16 cellular contexts compared by ENCODE assay signal in the genomic region with DNA sequence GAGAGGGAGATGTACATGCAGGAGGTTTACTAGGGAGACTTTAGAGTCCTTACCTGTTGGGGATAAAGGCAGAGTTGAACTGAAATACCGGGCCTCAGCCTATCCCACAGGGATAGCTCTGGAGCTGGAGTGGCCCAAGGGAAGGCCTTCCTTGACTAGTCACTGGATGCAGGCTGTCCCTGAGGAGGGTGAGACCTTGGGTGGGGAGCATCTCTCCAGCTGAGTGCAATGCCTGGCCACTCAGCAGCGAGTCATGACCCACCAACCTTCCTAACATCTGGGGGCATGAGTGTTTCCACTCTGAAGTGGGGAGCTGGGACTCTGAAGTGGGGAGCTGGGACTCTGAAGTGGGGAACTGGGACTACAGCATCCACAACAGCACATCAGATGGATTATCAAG. TPM values are rescaled to one million over a fixed set of nuclear protein-coding genes. Genes with fewer than 3 reads are reported as not detected.
A peak's percentile ranks its signal among the peaks of the same experiment; 100 is the strongest.
DNase-seq lines count a peak whose midpoint lies in the region; ATAC-seq and TF ChIP-seq lines count a peak whose summit lies in the region.
"Had no signal": no experiment of that assay in that cellular context is flagged by ENCODE, and none has a peak within 500 bp of the region (broad histone marks: within the 10 kb centered on the region; RNA-seq: fewer than 3 reads in every experiment).

No MANE protein-coding gene starts in this region.

- 86 to 100% methylated on average over 1 of the region's 2 CpGs for WGBS in gastroesophageal sphincter (ENCODE audit: low coverage in 1 of 2), 2 donors
- WGBS in stomach, 5 donors = 87 to 91% (median 88%) methylated on average over 2 of the region's 2 CpGs
- WGBS in tibial nerve, 2 donors = 75 to 93% methylated on average over 2 of the region's 2 CpGs

- no peaks in the 10 kb centered on the region for H3K9me3 ChIP-seq in left ventricle myocardium inferior (replicated peaks)
- no peaks in the 10 kb centered on the region for H3K9me3 ChIP-seq in gastroesophageal sphincter
- no peaks in the 10 kb centered on the region for H3K9me3 ChIP-seq in stomach
- H3K9me3 ChIP-seq in tibial nerve = no peaks in the 10 kb centered on the region

- H3K27me3 ChIP-seq in left ventricle myocardium inferior (ENCODE audit: low read depth) (no peaks in the 10 kb centered on the region), gastroesophageal sphincter (no peaks in the 10 kb centered on the region), stomach (no peaks in the 10 kb centered on the region), tibial nerve (no peaks in the 10 kb centered on the region)

- TF ChIP-seq EP300 in gastroesophageal sphincter (IDR thresholded peaks at IDR 0.05) = no peak
- TF ChIP-seq EP300 in stomach (IDR thresholded peaks at IDR 0.05) = no peak
- no peak for TF ChIP-seq EP300 in tibial nerve (IDR thresholded peaks at IDR 0.05)

- ATAC-seq in Right ventricle myocardium superior (ENCODE audit: poor library complexity) (no peak), gastroesophageal sphincter (no peak)
- ATAC-seq: HCT116 had no signal

- intact Hi-C loops in left ventricle myocardium inferior (cut with micrococcal nuclease) = no loop called here
- intact Hi-C loops in Right ventricle myocardium superior (cut with DNase I) = no loop called here
- intact Hi-C loops in stomach (cut with DNase I; ENCODE audit: low total_unique reads) = no loop called here

- H3K36me3 ChIP-seq in left ventricle myocardium inferior = no peaks in the 10 kb centered on the region
- H3K36me3 ChIP-seq in gastroesophageal sphincter = no peaks in the 10 kb centered on the region
- H3K36me3 ChIP-seq in stomach = no peaks in the 10 kb centered on the region
- no peaks in the 10 kb centered on the region for H3K36me3 ChIP-seq in tibial nerve

- TF ChIP-seq CTCF in left ventricle myocardium inferior (IDR thresholded peaks at IDR 0.05; ENCODE audit: borderline replicate concordance) (no peak), gastroesophageal sphincter (IDR thresholded peaks at IDR 0.05) (no peak), stomach (IDR thresholded peaks at IDR 0.05) (no peak), tibial nerve (IDR thresholded peaks at IDR 0.05) (no peak)

- H3K27ac ChIP-seq in left ventricle myocardium inferior (replicated peaks) (peak overlapping the region; percentile 72), gastroesophageal sphincter (peak overlapping the region; percentile 4 to 60 (median 22)), stomach (peak overlapping the region in 4 of 5 donors; percentile 4 to 69 (median 42)), tibial nerve (peak overlapping the region in 1 of 4 donors; percentile 67)

- no peak overlapping the region for H3K4me3 ChIP-seq in left ventricle myocardium inferior
- H3K4me3 ChIP-seq in gastroesophageal sphincter = no peak overlapping the region
- H3K4me3 ChIP-seq in stomach = no peak overlapping the region
- H3K4me3 ChIP-seq in tibial nerve = no peak overlapping the region

- no peak for TF ChIP-seq POLR2A in gastroesophageal sphincter (IDR thresholded peaks at IDR 0.05)
- no peak for TF ChIP-seq POLR2A in stomach (IDR thresholded peaks at IDR 0.05)
- no peak for TF ChIP-seq POLR2A in tibial nerve (IDR thresholded peaks at IDR 0.05)

- DNase-seq in left ventricle myocardium inferior = no peak
- no peak for DNase-seq in Right ventricle myocardium superior
- no peak for DNase-seq in stomach
- no peak for DNase-seq in activated CD8-positive, alpha-beta memory T cell treated with anti-CD3 and anti-CD28 coated beads for 24 hours
- DNase-seq in glomerular visceral epithelial cell (ENCODE audit: extremely low spot score) = no peak
- DNase-seq in tibial nerve (ENCODE audit: low spot score in 2 of 2) = no peak
- no peak for DNase-seq in NCI-H82 treated with DMSO at 0.1 percent for 48 hours (lab: John Stamatoyannopoulos, UW; ENCODE audit: unreplicated experiment)
- DNase-seq: DMS 273 treated with DMSO at 0.1 percent for 48 hours; NCI-H1436; NCI-H2081; NCI-H345; NCI-H526 treated with DMSO at 0.1 percent for 48 hours; NK-92 treated with Interleukin-12 subunit alpha and Interleukin-12 subunit beta, amount 100 ng/mL, for 24 hours had no signal

- H3K4me1 ChIP-seq in left ventricle myocardium inferior = peaks cover 40% of the 10 kb centered on the region
- peaks cover 0 to 29% (median 9%) of the 10 kb centered on the region in 3 donors for H3K4me1 ChIP-seq in gastroesophageal sphincter
- H3K4me1 ChIP-seq in stomach = no peaks in the 10 kb centered on the region
- peaks cover 0 to 23% (median 7%) of the 10 kb centered on the region in 4 donors for H3K4me1 ChIP-seq in tibial nerve

RNA-seq across cellular contexts. Expression of a gene that starts 46.1 kb away (rescaled TPM):
- total RNA-seq in left ventricle myocardium inferior = 3.0 TPM
- 3.0 TPM for total RNA-seq in Right ventricle myocardium superior
- total RNA-seq in gastroesophageal sphincter = 1 to 10 TPM in 3 of 4 donors, under 1 TPM in 1; 0.47 to 2.6 (median 1.3) TPM
- 1 to 10 TPM in 4 of 5 donors, not detected in 1; 2.2 to 6.4 (median 2.6) TPM for total RNA-seq in stomach
- 1 to 10 TPM; 1.0 to 2.3 (median 1.8) TPM for polyA plus RNA-seq in stomach
- 1 to 10 TPM in 2 of 4 donors, under 1 TPM in 2; 0.30 to 2.3 (median 1.2) TPM for total RNA-seq in tibial nerve
- total RNA-seq: HT1080 had no signal
